In genomic region chr3:13045904-13046568, GRCh38 we compare ENCODE assay signal across 8 cellular contexts. TPM values are rescaled to one million over a fixed set of nuclear protein-coding genes. Genes with fewer than 3 reads are reported as not detected.
DNase-seq lines count a peak whose midpoint lies in the region; ATAC-seq and TF ChIP-seq lines count a peak whose summit lies in the region.

No MANE protein-coding gene starts in this region.

- H3K36me3 ChIP-seq in upper lobe of right lung = no peaks in the 10 kb centered on the region

- H3K4me1 ChIP-seq in upper lobe of right lung = no peaks in the 10 kb centered on the region

- peak in 3 of 61 donors; percentile 30 to 86 (median 38) for DNase-seq in caudate nucleus (lab: John Stamatoyannopoulos, UW)
- DNase-seq in upper lobe of right lung = no peak
- DNase-seq in NCI-H345 (lab: John Stamatoyannopoulos, UW) = no peak
- DNase-seq in DMS114 treated with DMSO at 0.1 percent for 48 hours (lab: John Stamatoyannopoulos, UW; ENCODE audit: unreplicated experiment) = no peak
- DNase-seq in kidney tubule cell (ENCODE audit: low spot score) = no peak

- no peaks in the 10 kb centered on the region for H3K27me3 ChIP-seq in upper lobe of right lung

- intact Hi-C loops in upper lobe of right lung (cut with DNase I) = no loop called here

- H3K4me3 ChIP-seq in upper lobe of right lung = no peak overlapping the region

- H3K9me3 ChIP-seq in upper lobe of right lung = no peaks in the 10 kb centered on the region

- H3K27ac ChIP-seq in caudate nucleus (ENCODE audit: low read depth, low read length) (peak overlapping the region; percentile 83), upper lobe of right lung (no peak overlapping the region)

- TF ChIP-seq CTCF in upper lobe of right lung (IDR thresholded peaks at IDR 0.05) = no peak

- ATAC-seq in GM18511 (IDR thresholded peaks at IDR 0.05; ENCODE audit: unreplicated experiment) (peak; percentile 89), GM21390 (IDR thresholded peaks at IDR 0.05; ENCODE audit: unreplicated experiment) (peak; percentile 87), HG03558 (IDR thresholded peaks at IDR 0.05; ENCODE audit: extremely low read depth, unreplicated experiment) (peak; percentile 69), upper lobe of right lung (peak; percentile 74)

RNA-seq across cellular contexts. Expression of gene IQSEC1, which starts 27.2 kb away (rescaled TPM):
- 61.6 TPM for total RNA-seq in upper lobe of right lung
